In the genomic region with DNA sequence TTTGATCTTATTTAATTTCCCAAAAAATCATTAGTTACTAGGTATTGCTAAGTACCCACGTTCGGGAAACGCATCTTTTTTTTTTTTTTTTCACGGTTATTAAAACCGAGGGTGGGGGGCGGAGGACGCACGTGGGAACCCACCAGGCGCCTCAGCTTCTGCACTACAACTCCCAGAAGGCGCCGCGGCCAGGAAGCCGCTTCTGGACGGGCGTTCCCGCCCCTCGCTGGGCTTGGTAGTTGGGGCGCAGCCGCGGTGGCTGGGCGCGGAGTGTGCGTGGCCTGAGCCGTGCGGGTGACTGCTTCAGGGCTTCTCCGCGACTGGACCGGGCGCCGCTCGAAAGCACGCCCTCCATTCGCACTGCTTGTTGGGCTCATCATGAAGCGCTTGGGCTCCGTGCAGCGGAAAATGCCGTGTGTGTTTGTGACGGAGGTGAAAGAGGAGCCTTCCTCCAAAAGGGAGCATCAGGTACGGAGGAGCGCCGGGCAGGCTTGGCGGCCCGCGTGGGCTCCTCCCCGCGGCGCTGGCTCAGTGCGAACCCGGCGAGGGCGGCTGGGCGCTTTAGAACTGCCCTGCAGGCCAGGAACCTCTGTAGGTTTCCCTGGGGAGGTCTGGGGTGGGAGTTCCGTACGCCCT, we compare ENCODE assay signal across 1 cellular context.
TF ChIP-seq lines count a peak whose summit lies in the region.

No MANE protein-coding gene starts in this region.

TF ChIP-seq in K562, 482 proteins besides CTCF, POLR2A, EP300 and RAD21 (continued from another document and continues in another):
- TF ChIP-seq, protein P1, sequence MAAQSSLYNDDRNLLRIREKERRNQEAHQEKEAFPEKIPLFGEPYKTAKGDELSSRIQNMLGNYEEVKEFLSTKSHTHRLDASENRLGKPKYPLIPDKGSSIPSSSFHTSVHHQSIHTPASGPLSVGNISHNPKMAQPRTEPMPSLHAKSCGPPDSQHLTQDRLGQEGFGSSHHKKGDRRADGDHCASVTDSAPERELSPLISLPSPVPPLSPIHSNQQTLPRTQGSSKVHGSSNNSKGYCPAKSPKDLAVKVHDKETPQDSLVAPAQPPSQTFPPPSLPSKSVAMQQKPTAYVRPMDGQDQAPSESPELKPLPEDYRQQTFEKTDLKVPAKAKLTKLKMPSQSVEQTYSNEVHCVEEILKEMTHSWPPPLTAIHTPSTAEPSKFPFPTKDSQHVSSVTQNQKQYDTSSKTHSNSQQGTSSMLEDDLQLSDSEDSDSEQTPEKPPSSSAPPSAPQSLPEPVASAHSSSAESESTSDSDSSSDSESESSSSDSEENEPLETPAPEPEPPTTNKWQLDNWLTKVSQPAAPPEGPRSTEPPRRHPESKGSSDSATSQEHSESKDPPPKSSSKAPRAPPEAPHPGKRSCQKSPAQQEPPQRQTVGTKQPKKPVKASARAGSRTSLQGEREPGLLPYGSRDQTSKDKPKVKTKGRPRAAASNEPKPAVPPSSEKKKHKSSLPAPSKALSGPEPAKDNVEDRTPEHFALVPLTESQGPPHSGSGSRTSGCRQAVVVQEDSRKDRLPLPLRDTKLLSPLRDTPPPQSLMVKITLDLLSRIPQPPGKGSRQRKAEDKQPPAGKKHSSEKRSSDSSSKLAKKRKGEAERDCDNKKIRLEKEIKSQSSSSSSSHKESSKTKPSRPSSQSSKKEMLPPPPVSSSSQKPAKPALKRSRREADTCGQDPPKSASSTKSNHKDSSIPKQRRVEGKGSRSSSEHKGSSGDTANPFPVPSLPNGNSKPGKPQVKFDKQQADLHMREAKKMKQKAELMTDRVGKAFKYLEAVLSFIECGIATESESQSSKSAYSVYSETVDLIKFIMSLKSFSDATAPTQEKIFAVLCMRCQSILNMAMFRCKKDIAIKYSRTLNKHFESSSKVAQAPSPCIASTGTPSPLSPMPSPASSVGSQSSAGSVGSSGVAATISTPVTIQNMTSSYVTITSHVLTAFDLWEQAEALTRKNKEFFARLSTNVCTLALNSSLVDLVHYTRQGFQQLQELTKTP (IDR thresholded peaks at IDR 0.05; ENCODE audit: low read depth in 1 of 2, partially characterized antibody in 2 of 2) = peak; percentile 20 to 79
- peak; percentile 94 for TF ChIP-seq SUPT5H (IDR thresholded peaks at IDR 0.05)
- peak; percentile 69 for TF ChIP-seq TAF1 (IDR thresholded peaks at IDR 0.05; ENCODE audit: control insufficient read depth, extremely low read depth, insufficient read depth, low read length, severe bottlenecking)
- peak; percentile 19 for TF ChIP-seq RBM22 (IDR thresholded peaks at IDR 0.05; ENCODE audit: low read depth, low read length, poor library complexity, severe bottlenecking)
- TF ChIP-seq ZZZ3 (IDR thresholded peaks at IDR 0.05) = no peak
- TF ChIP-seq, protein P2, sequence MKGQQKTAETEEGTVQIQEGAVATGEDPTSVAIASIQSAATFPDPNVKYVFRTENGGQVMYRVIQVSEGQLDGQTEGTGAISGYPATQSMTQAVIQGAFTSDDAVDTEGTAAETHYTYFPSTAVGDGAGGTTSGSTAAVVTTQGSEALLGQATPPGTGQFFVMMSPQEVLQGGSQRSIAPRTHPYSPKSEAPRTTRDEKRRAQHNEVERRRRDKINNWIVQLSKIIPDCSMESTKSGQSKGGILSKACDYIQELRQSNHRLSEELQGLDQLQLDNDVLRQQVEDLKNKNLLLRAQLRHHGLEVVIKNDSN (CRISPR knock-in tag; IDR thresholded peaks at IDR 0.05) = peak; percentile 66
- TF ChIP-seq MYC (IDR thresholded peaks at IDR 0.05; ENCODE audit: low read depth, low read length) = peak; percentile 93
- no peak for TF ChIP-seq MYC (CRISPR knock-in tag; IDR thresholded peaks at IDR 0.05; ENCODE audit: borderline replicate concordance, low read depth)
- TF ChIP-seq PML (IDR thresholded peaks at IDR 0.05; ENCODE audit: low read length) = peak; percentile 62; the same call in 1 of the 2 replicates
- TF ChIP-seq WHSC1 (IDR thresholded peaks at IDR 0.05; ENCODE audit: low read length) = no peak
- TF ChIP-seq HIVEP1 (CRISPR knock-in tag; IDR thresholded peaks at IDR 0.05) = no peak
- 0 out of 2 replicates have a peak, but pooled peaks have one; percentile 28 for TF ChIP-seq JUND (IDR thresholded peaks at IDR 0.05; ENCODE audit: borderline replicate concordance, low read depth, low read length)
- no peak for TF ChIP-seq JUND (tag; IDR thresholded peaks at IDR 0.05; ENCODE audit: borderline replicate concordance, low read depth, low read length)
- TF ChIP-seq EGR1 (conservative IDR thresholded peaks at IDR 0.05) = 0 out of 2 replicates have a peak, but pooled peaks have one; percentile 29
- no peak for TF ChIP-seq KLF16 (IDR thresholded peaks at IDR 0.05)
- TF ChIP-seq POLR2AphosphoS5 (IDR thresholded peaks at IDR 0.05; ENCODE audit: control insufficient read depth, insufficient read depth, low read depth, low read length) = peak; percentile 76
- no peak for TF ChIP-seq SNIP1 (IDR thresholded peaks at IDR 0.05; ENCODE audit: low read depth)
- TF ChIP-seq ZNF740 (CRISPR knock-in tag; IDR thresholded peaks at IDR 0.05) = no peak
- no peak for TF ChIP-seq ZNF740 (tag; IDR thresholded peaks at IDR 0.05)
- peak; percentile 34; the same call in 1 of the 2 replicates for TF ChIP-seq TAF7 (tag; IDR thresholded peaks at IDR 0.05)
- TF ChIP-seq SIX5 (IDR thresholded peaks at IDR 0.05; ENCODE audit: borderline replicate concordance in 1 of 2, insufficient read depth in 1 of 2, low read depth in 1 of 2, low read length in 2 of 2) = peak; percentile 53 to 70
- no peak for TF ChIP-seq XRCC4 (IDR thresholded peaks at IDR 0.05; ENCODE audit: extremely low read depth, insufficient read depth, insufficient read length)
- no peak for TF ChIP-seq YBX1 (IDR thresholded peaks at IDR 0.05)
- no peak for TF ChIP-seq TEAD2 (tag; IDR thresholded peaks at IDR 0.05)
- peak; percentile 50; the same call in 1 of the 2 replicates for TF ChIP-seq RNF2 (IDR thresholded peaks at IDR 0.05)
- TF ChIP-seq RCOR1 (IDR thresholded peaks at IDR 0.05; ENCODE audit: borderline replicate concordance in 1 of 2, low read depth in 2 of 2, low read length in 2 of 2) = no peak
- TF ChIP-seq TEAD4 (IDR thresholded peaks at IDR 0.05; ENCODE audit: low read length) = no peak
- no peak for TF ChIP-seq TEAD4 (CRISPR knock-in tag; IDR thresholded peaks at IDR 0.05; ENCODE audit: borderline replicate concordance)
- TF ChIP-seq HMGXB4 (CRISPR knock-in tag; IDR thresholded peaks at IDR 0.05) = no peak
- TF ChIP-seq HNRNPLL (IDR thresholded peaks at IDR 0.05; ENCODE audit: low read depth, low read length, poor library complexity, severe bottlenecking) = peak; percentile 74
- TF ChIP-seq RBBP5 (IDR thresholded peaks at IDR 0.05; ENCODE audit: borderline replicate concordance, insufficient read depth, low read length, poor library complexity, severe bottlenecking) = peak; percentile 96
- TF ChIP-seq CHD4 (IDR thresholded peaks at IDR 0.05; ENCODE audit: insufficient read depth, insufficient replicate concordance, low read depth, low read length, poor library complexity, severe bottlenecking) = no peak
- peak in 1 of 3 experiments; percentile 63 for TF ChIP-seq YY1 (IDR thresholded peaks at IDR 0.05; ENCODE audit: borderline replicate concordance in 1 of 3, control insufficient read depth in 1 of 3, extremely low read depth in 1 of 3, insufficient read depth in 3 of 3, insufficient read length in 1 of 3, insufficient replicate concordance in 2 of 3, low read depth in 1 of 3, low read length in 2 of 3)
- no peak for TF ChIP-seq MAFK (IDR thresholded peaks at IDR 0.05; ENCODE audit: low read length)
- TF ChIP-seq PTRF (tag; IDR thresholded peaks at IDR 0.05) = no peak
- TF ChIP-seq FOXM1 (IDR thresholded peaks at IDR 0.05; ENCODE audit: low read depth) = no peak
- TF ChIP-seq FOXM1 (CRISPR knock-in tag; IDR thresholded peaks at IDR 0.05; ENCODE audit: low read depth) = 0 out of 2 replicates have a peak, but pooled peaks have one; percentile 55
- no peak for TF ChIP-seq ZNF146 (CRISPR knock-in tag; IDR thresholded peaks at IDR 0.05; ENCODE audit: unreplicated experiment)
- peak; percentile 56; the same call in 1 of the 2 replicates for TF ChIP-seq MXI1 (IDR thresholded peaks at IDR 0.05; ENCODE audit: low read depth, low read length)
- TF ChIP-seq ZNF717 (CRISPR knock-in tag; IDR thresholded peaks at IDR 0.05) = no peak
- 0 out of 2 replicates have a peak, but pooled peaks have one; percentile 15 for TF ChIP-seq SAFB (IDR thresholded peaks at IDR 0.05; ENCODE audit: borderline replicate concordance, low read depth, low read length)
- TF ChIP-seq SP1 (CRISPR knock-in tag; IDR thresholded peaks at IDR 0.05) = peak; percentile 23; the same call in 1 of the 2 replicates
- 0 out of 2 replicates have a peak, but pooled peaks have one; percentile 66 for TF ChIP-seq ZNF511 (CRISPR knock-in tag; IDR thresholded peaks at IDR 0.05)
- TF ChIP-seq, protein P3, sequence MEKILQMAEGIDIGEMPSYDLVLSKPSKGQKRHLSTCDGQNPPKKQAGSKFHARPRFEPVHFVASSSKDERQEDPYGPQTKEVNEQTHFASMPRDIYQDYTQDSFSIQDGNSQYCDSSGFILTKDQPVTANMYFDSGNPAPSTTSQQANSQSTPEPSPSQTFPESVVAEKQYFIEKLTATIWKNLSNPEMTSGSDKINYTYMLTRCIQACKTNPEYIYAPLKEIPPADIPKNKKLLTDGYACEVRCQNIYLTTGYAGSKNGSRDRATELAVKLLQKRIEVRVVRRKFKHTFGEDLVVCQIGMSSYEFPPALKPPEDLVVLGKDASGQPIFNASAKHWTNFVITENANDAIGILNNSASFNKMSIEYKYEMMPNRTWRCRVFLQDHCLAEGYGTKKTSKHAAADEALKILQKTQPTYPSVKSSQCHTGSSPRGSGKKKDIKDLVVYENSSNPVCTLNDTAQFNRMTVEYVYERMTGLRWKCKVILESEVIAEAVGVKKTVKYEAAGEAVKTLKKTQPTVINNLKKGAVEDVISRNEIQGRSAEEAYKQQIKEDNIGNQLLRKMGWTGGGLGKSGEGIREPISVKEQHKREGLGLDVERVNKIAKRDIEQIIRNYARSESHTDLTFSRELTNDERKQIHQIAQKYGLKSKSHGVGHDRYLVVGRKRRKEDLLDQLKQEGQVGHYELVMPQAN (IDR thresholded peaks at IDR 0.05; ENCODE audit: borderline replicate concordance) = 0 out of 2 replicates have a peak, but pooled peaks have one; percentile 65
- TF ChIP-seq FOXK1 (CRISPR knock-in tag; IDR thresholded peaks at IDR 0.05; ENCODE audit: borderline replicate concordance) = 0 out of 2 replicates have a peak, but pooled peaks have one; percentile 29
- peak in 1 of 2 experiments; percentile 90; a peak in 2 of 4 replicates for TF ChIP-seq HDAC1 (IDR thresholded peaks at IDR 0.05)
- TF ChIP-seq, protein P4, sequence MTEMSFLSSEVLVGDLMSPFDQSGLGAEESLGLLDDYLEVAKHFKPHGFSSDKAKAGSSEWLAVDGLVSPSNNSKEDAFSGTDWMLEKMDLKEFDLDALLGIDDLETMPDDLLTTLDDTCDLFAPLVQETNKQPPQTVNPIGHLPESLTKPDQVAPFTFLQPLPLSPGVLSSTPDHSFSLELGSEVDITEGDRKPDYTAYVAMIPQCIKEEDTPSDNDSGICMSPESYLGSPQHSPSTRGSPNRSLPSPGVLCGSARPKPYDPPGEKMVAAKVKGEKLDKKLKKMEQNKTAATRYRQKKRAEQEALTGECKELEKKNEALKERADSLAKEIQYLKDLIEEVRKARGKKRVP (CRISPR knock-in tag; IDR thresholded peaks at IDR 0.05) = no peak
- TF ChIP-seq PHF20 (IDR thresholded peaks at IDR 0.05; ENCODE audit: partially characterized antibody) = peak; percentile 66
- TF ChIP-seq CEBPZ (IDR thresholded peaks at IDR 0.05; ENCODE audit: borderline replicate concordance, low read depth, low read length) = no peak
- TF ChIP-seq ZBED1 (IDR thresholded peaks at IDR 0.05) = 0 out of 2 replicates have a peak, but pooled peaks have one; percentile 22
- peak; percentile 28; the same call in 1 of the 2 replicates for TF ChIP-seq NFE2 (IDR thresholded peaks at IDR 0.05; ENCODE audit: low read depth)
